In the genomic region with DNA sequence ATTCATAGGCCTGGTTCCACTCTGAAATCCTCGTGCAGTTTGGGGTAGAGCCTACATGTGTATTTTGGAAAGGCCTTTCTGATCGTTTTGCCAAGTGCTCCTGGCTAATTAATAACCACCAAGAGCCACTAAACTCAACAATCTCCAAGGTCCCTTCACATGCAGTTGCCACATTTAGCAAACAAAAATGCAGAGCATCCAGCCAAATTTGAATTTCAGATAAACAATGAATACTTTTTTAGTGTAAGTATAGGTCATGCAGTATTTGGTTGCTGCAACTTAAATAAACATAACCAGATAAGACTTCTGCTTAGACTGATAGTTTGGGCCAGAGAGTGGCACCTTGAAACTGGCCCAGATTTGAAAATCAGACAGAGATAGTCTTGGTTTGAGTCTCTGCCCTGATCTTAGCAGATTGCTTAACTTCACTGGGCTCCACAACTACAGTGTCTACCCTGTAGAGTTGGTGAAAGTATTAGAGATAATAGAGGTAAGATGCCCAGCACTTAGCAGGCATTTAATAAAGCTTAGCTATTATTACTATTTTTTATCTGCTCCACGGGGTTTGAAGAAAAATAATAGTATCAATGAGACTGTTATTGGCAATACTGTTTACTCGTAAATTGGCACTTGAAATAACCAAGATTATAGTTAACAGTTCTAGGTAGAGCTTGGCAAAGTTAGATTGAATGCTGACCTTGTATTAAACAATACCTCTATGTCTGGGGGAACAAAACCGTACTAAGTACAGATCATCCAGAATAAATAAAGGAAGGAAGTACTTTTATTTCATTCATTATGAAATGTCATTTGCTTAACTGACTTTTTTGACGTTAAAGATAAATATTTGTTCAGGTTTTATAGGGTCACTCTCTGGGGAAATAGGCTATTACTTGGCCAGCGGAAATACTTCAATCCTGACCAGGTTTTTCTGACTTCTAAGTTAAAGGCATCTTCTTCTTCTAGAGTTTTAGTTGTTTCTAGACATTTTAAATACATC, we compare ENCODE assay signal across 30 cellular contexts. TPM values are rescaled to one million over a fixed set of nuclear protein-coding genes. Genes with fewer than 3 reads are reported as not detected.
DNase-seq lines count a peak whose midpoint lies in the region; ATAC-seq, FAIRE-seq and TF ChIP-seq lines count a peak whose summit lies in the region.
"Had no signal": no experiment of that assay in that cellular context is flagged by ENCODE, and none has a peak within 500 bp of the region (broad histone marks: within the 10 kb centered on the region; RNA-seq: fewer than 3 reads in every experiment).

No MANE protein-coding gene starts in this region.

- H3K4me1 ChIP-seq in A549 (peaks cover 56% of the 10 kb centered on the region), endothelial cell of umbilical vein (ENCODE audit: control insufficient read depth, extremely low read depth, insufficient read depth, low read length) (peaks cover 9% of the 10 kb centered on the region), lung (ENCODE audit: control insufficient read depth in 2 of 2, insufficient read depth in 2 of 2, low read length in 2 of 2) (peaks cover 0 to 3% of the 10 kb centered on the region in 2 donors)
- H3K4me1 ChIP-seq: tibial artery had no signal

- no peaks in the 10 kb centered on the region for H3K36me3 ChIP-seq in endothelial cell of umbilical vein (ENCODE audit: control insufficient read depth in 2 of 2, extremely low read depth in 1 of 2, insufficient read depth in 2 of 2, low read length in 2 of 2)
- no peaks in the 10 kb centered on the region for H3K36me3 ChIP-seq in lung (ENCODE audit: control insufficient read depth in 2 of 2, insufficient read depth in 2 of 2, low read length in 2 of 2)
- H3K36me3 ChIP-seq: Peyer's patch, tibial artery, WERI-Rb-1 had no signal

- H3K9me3 ChIP-seq in A549, result no peaks in the 10 kb centered on the region
- no peaks in the 10 kb centered on the region for H3K9me3 ChIP-seq in endothelial cell of umbilical vein (replicated peaks; ENCODE audit: control insufficient read depth, insufficient read depth, low read length)
- H3K9me3 ChIP-seq in lung (ENCODE audit: control insufficient read depth in 2 of 2, insufficient read depth in 1 of 2, low read length in 1 of 2), result no peaks in the 10 kb centered on the region
- no peaks in the 10 kb centered on the region for H3K9me3 ChIP-seq in CD4-positive, alpha-beta T cell (ENCODE audit: control insufficient read depth, low read length)
- H3K9me3 ChIP-seq: Peyer's patch, tibial artery had no signal

- no TSS peak for BruUV-seq in endothelial cell of umbilical vein (replicated peaks; lab: Mats Ljungman, UMichigan)

- no peak overlapping the region for H3K9ac ChIP-seq in endothelial cell of umbilical vein (replicated peaks; ENCODE audit: extremely low read depth, insufficient read depth, low read length)

- H3K4me1 Mint-ChIP-seq in CD4-positive, alpha-beta T cell (ENCODE audit: low read depth), result no peaks in the 10 kb centered on the region
- H3K4me1 Mint-ChIP-seq: activated CD4-positive, alpha-beta T cell treated with anti-CD3 and anti-CD28 coated beads, Interleukin-2, amount 10 ng/mL, durations not matched to agents 24 days and 14 days; activated naive CD8-positive, alpha-beta T cell treated with anti-CD3 and anti-CD28 coated beads, Interleukin-2, amount 10 ng/mL, durations not matched to agents 7 days and 5 days; neural crest cell had no signal

- no peaks in the 10 kb centered on the region for H3K9me3 Mint-ChIP-seq in CD4-positive, alpha-beta T cell
- H3K9me3 Mint-ChIP-seq: activated CD4-positive, alpha-beta T cell treated with anti-CD3 and anti-CD28 coated beads, Interleukin-2, amount 10 ng/mL, durations not matched to agents 24 days and 14 days; activated naive CD8-positive, alpha-beta T cell treated with anti-CD3 and anti-CD28 coated beads, Interleukin-2, amount 10 ng/mL, durations not matched to agents 7 days and 5 days; activated T-cell treated with anti-CD3 and anti-CD28 coated beads, Interleukin-2, amount 50 U/mL, for 24 hours; central memory CD8-positive, alpha-beta T cell; neural crest cell had no signal

- TF ChIP-seq CTCF in A549 (IDR thresholded peaks at IDR 0.05) (no peak), LNCaP clone FGC (IDR thresholded peaks at IDR 0.05; ENCODE audit: control insufficient read depth, extremely low read depth, insufficient read depth) (no peak), endothelial cell of umbilical vein (IDR thresholded peaks at IDR 0.05; ENCODE audit: extremely low read depth in 1 of 2, insufficient read depth in 1 of 2, low read depth in 1 of 2, low read length in 2 of 2) (no peak), lung (IDR thresholded peaks at IDR 0.05; ENCODE audit: control extremely low read depth, extremely low read depth) (no peak)
- no peak for TF ChIP-seq CTCF in CD4-positive, alpha-beta T cell (IDR thresholded peaks at IDR 0.05)

- H3K27me3 ChIP-seq in endothelial cell of umbilical vein (ENCODE audit: control insufficient read depth in 2 of 2, insufficient read depth in 2 of 2, low read length in 2 of 2) (peaks cover 6 to 7% of the 10 kb centered on the region in 2 experiments), lung (ENCODE audit: control insufficient read depth, insufficient read depth) (no peaks in the 10 kb centered on the region)
- no peaks in the 10 kb centered on the region for H3K27me3 ChIP-seq in CD4-positive, alpha-beta T cell (ENCODE audit: control insufficient read depth, insufficient read depth, low read length)
- H3K27me3 ChIP-seq: Peyer's patch, tibial artery had no signal

- TF ChIP-seq POLR2A in A549 (IDR thresholded peaks at IDR 0.05; ENCODE audit: low read length), result no peak
- no peak for TF ChIP-seq POLR2A in endothelial cell of umbilical vein (IDR thresholded peaks at IDR 0.05; ENCODE audit: low read depth, low read length)

- TF ChIP-seq EP300 in A549 (IDR thresholded peaks at IDR 0.05), result peak; percentile 33 to 42; a peak in 3 of 5 replicates

- H3K4me3 ChIP-seq in A549 (no peak overlapping the region), LNCaP clone FGC (ENCODE audit: low read depth, low read length) (no peak overlapping the region), endothelial cell of umbilical vein (replicated peaks in 1 of 3; ENCODE audit: insufficient read depth in 1 of 3, low read depth in 1 of 3, low read length in 3 of 3) (no peak overlapping the region), lung (no peak overlapping the region)
- H3K4me3 ChIP-seq: GM12878, Peyer's patch, skin epidermis, tibial artery had no signal

- WGBS in A549 (ENCODE audit: missing lambda C conversion rate), result 12% methylated on average over 7 of the region's 7 CpGs
- 36 to 46% methylated on average over 7 of the region's 7 CpGs for WGBS in lung, 2 donors

- no peaks in the 10 kb centered on the region for H4K20me1 ChIP-seq in endothelial cell of umbilical vein (replicated peaks; ENCODE audit: control insufficient read depth, extremely low read depth, insufficient read depth, low read length)

- DNase-seq in A549 (ENCODE audit: low read depth in 1 of 2, low spot score in 1 of 2) (peak in 1 of 2 experiments; percentile 71), LNCaP clone FGC (ENCODE audit: low read depth) (peak; percentile 89), endothelial cell of umbilical vein (ENCODE audit: low read depth, low spot score) (peak; percentile 22), lung (ENCODE audit: low spot score) (peak; percentile 59), NCI-H1417 treated with DMSO at 0.1 percent for 48 hours (lab: John Stamatoyannopoulos, UW) (no peak), GM19239 (ENCODE audit: insufficient read length, low spot score) (no peak)
- no peak for DNase-seq in CD4-positive, alpha-beta T cell
- DNase-seq: activated CD4-positive, alpha-beta T cell treated with anti-CD3 and anti-CD28 coated beads, Interleukin-2, amount 10 ng/mL, durations not matched to agents 24 days and 14 days; activated gamma-delta T cell; activated naive CD8-positive, alpha-beta T cell treated with anti-CD3 and anti-CD28 coated beads, Interleukin-2, amount 10 ng/mL, durations not matched to agents 7 days and 5 days; activated T-cell treated with anti-CD3 and anti-CD28 coated beads, Interleukin-2, amount 50 U/mL, for 24 hours; COR-L47; dermis blood vessel endothelial cell; EL; GOT3; islet precursor cell; mammary epithelial cell; NCI-H1048; NCI-H187 treated with DMSO at 0.1 percent for 48 hours; NCI-H510A treated with DMSO at 0.1 percent for 48 hours; Peyer's patch; SHP77 treated with DMSO at 0.1 percent for 48 hours; stimulated activated CD8-positive, alpha-beta memory T cell treated with anti-CD3 and anti-CD28 coated beads, Interleukin-4, amount 100 ng/mL, for 48 hours; tibial artery; WERI-Rb-1 had no signal

- no peaks in the 10 kb centered on the region for H3K27me3 Mint-ChIP-seq in CD4-positive, alpha-beta T cell
- H3K27me3 Mint-ChIP-seq: activated T-cell treated with anti-CD3 and anti-CD28 coated beads, Interleukin-2, amount 50 U/mL, for 24 hours had no signal

- H3K27ac ChIP-seq in A549 (peak overlapping the region; percentile 57 to 64), endothelial cell of umbilical vein (ENCODE audit: insufficient read depth, low read depth, low read length) (no peak overlapping the region), lung (ENCODE audit: low read depth in 1 of 2, low read length in 1 of 2) (no peak overlapping the region)
- no peak overlapping the region for H3K27ac ChIP-seq in CD4-positive, alpha-beta T cell (ENCODE audit: low read depth, low read length)
- H3K27ac ChIP-seq: Peyer's patch, skin epidermis, tibial artery, WERI-Rb-1 had no signal

- H3K36me3 Mint-ChIP-seq in CD4-positive, alpha-beta T cell (ENCODE audit: low read depth), result no peaks in the 10 kb centered on the region
- H3K36me3 Mint-ChIP-seq: activated naive CD8-positive, alpha-beta T cell treated with anti-CD3 and anti-CD28 coated beads, Interleukin-2, amount 10 ng/mL, durations not matched to agents 7 days and 5 days had no signal

- FAIRE-seq in A549 (lab: Jason Lieb, UNC) (no peak), endothelial cell of umbilical vein (lab: Jason Lieb, UNC) (no peak), GM19239 (lab: Jason Lieb, UNC) (no peak)
- FAIRE-seq: GM12878 had no signal

- POLR2A ChIA-PET in A549 (lab: Yijun Ruan, JAX), result no interaction called here
- POLR2A ChIA-PET in endothelial cell of umbilical vein (lab: Charles Lee), result no interaction called here
- POLR2A ChIA-PET in CD4-positive, alpha-beta T cell (lab: Charles Lee), result no interaction called here

- H2AFZ ChIP-seq in endothelial cell of umbilical vein (ENCODE audit: low read depth, low read length), result no peak overlapping the region

- dilution Hi-C loops in endothelial cell of umbilical vein (cut with MboI; ENCODE audit: extremely low pct_ligation_motif_present, low sequenced_read_pairs), result no loop called here

- no peaks in the 10 kb centered on the region for H3K79me2 ChIP-seq in endothelial cell of umbilical vein (ENCODE audit: control insufficient read depth, insufficient read depth, low read length)

- no peak overlapping the region for H3K4me3 Mint-ChIP-seq in CD4-positive, alpha-beta T cell
- H3K4me3 Mint-ChIP-seq: activated CD4-positive, alpha-beta T cell treated with anti-CD3 and anti-CD28 coated beads, Interleukin-2, amount 10 ng/mL, durations not matched to agents 24 days and 14 days; activated naive CD8-positive, alpha-beta T cell treated with anti-CD3 and anti-CD28 coated beads, Interleukin-2, amount 10 ng/mL, durations not matched to agents 7 days and 5 days; activated T-cell treated with anti-CD3 and anti-CD28 coated beads, Interleukin-2, amount 50 U/mL, for 24 hours; central memory CD8-positive, alpha-beta T cell; neural crest cell had no signal

- H3K4me2 ChIP-seq in A549 (peak overlapping the region; percentile 73), endothelial cell of umbilical vein (ENCODE audit: insufficient read depth, low read length) (no peak overlapping the region)

- intact Hi-C loops in endothelial cell of umbilical vein (cut with micrococcal nuclease), result loop anchor here (1.0 kb wide), 1 partner anchor 19 kb away; no protein-coding TSS in a partner anchor
- intact Hi-C loops in CD4-positive, alpha-beta T cell (cut with DNase I, micrococcal nuclease), result no loop called here

- ATAC-seq in A549 (peak; percentile 76 to 83), lung (ENCODE audit: insufficient read depth, low FRiP score) (peak; percentile 70), GM21825 (IDR thresholded peaks at IDR 0.05; ENCODE audit: unreplicated experiment) (no peak)
- no peak for ATAC-seq in CD4-positive, alpha-beta T cell (ENCODE audit: poor library complexity)
- ATAC-seq: GM12878 had no signal

- CTCF ChIA-PET in A549 (lab: Yijun Ruan, JAX) (interaction anchor here (1.3 to 2.1 kb wide), 2 partner anchors 9 to 13 kb away, joined by 3 to 6 read pairs; no protein-coding TSS in a partner anchor), endothelial cell of umbilical vein (lab: Charles Lee) (interaction anchor here (2.8 kb wide), 1 partner anchor 14 kb away, joined by 7 read pairs; the partner anchor contains the start of gene KANK1)
- CTCF ChIA-PET in CD4-positive, alpha-beta T cell (lab: Charles Lee), result no interaction called here

- TF ChIP-seq RAD21 in A549 (conservative IDR thresholded peaks at IDR 0.05 in 1 of 2, IDR thresholded peaks at IDR 0.05 in 1 of 2), result peak in 1 of 2 experiments; percentile 10; a peak in 1 of 5 replicates

- H3K27ac Mint-ChIP-seq in CD4-positive, alpha-beta T cell, result no peak overlapping the region
- H3K27ac Mint-ChIP-seq: activated CD4-positive, alpha-beta T cell treated with anti-CD3 and anti-CD28 coated beads, Interleukin-2, amount 10 ng/mL, durations not matched to agents 24 days and 14 days; activated naive CD8-positive, alpha-beta T cell treated with anti-CD3 and anti-CD28 coated beads, Interleukin-2, amount 10 ng/mL, durations not matched to agents 7 days and 5 days; activated T-cell treated with anti-CD3 and anti-CD28 coated beads, Interleukin-2, amount 50 U/mL, for 24 hours had no signal

- H3K9me1 ChIP-seq in endothelial cell of umbilical vein (replicated peaks; ENCODE audit: control insufficient read depth, extremely low read depth, insufficient read depth, low read length), result no peaks in the 10 kb centered on the region

RNA-seq across cellular contexts. Expression of gene KANK1, which starts 15.0 kb away (rescaled TPM):
- 21.2 and 24.2 TPM in 2 replicates for polyA plus RNA-seq in A549 (2011; rRNA removed)
- polyA plus RNA-seq in A549 (2012; cell fraction: cytosol; rRNA removed), result 11.9 and 12.5 TPM in 2 replicates
- polyA plus RNA-seq in A549 (2012; cell fraction: nucleus; rRNA removed), result 27.3 and 29.7 TPM in 2 replicates
- 12.0 to 14.9 TPM (median 14.7 TPM) in 3 replicates for polyA plus RNA-seq in A549 (2017; fragmentation: RNase III; extraction: RNeasy Plus Mini Kit Qiagen cat#74134 plus additional on column Dnase treatment)
- polyA minus RNA-seq in A549 (2011; rRNA and poly(A)+ RNA removed), result 38.2 and 52.2 TPM in 2 replicates
- total RNA-seq in endothelial cell of umbilical vein, result 41.3 and 44.2 TPM in 2 replicates
- polyA plus RNA-seq in endothelial cell of umbilical vein, result 46.2 and 46.7 TPM in 2 replicates
- 38.2 and 39.2 TPM in 2 replicates for polyA plus RNA-seq in endothelial cell of umbilical vein (2011; cell fraction: cytosol; rRNA removed)
- polyA plus RNA-seq in endothelial cell of umbilical vein (2011; cell fraction: nucleus; rRNA removed), result 86.2 and 100 TPM in 2 replicates
- polyA plus RNA-seq in endothelial cell of umbilical vein (2012), result 33.4 and 33.6 TPM in 2 replicates
- polyA minus RNA-seq in endothelial cell of umbilical vein, result 101 and 102 TPM in 2 replicates
- 4.1 TPM for polyA minus RNA-seq in endothelial cell of umbilical vein (2011; cell fraction: cytosol; rRNA and poly(A)+ RNA removed)
- 54.7 and 69.3 TPM in 2 replicates for polyA minus RNA-seq in endothelial cell of umbilical vein (2011; cell fraction: nucleus; rRNA and poly(A)+ RNA removed)
- 10 to 100 TPM; 30.2 to 30.3 TPM for total RNA-seq in lung
- 10 to 100 TPM; 15.8 to 23.7 TPM for polyA plus RNA-seq in lung
- 1 to 10 TPM; 2.3 to 3.0 TPM for total RNA-seq in CD4-positive, alpha-beta T cell

Comparison
In these comparisons a context has a peak if more than half of its experiments do, and no peak if none do; other contexts are left out.
1. ATAC-seq: peak in A549 (2 of 2) and lung (single experiment); none in CD4-positive, alpha-beta T cell (single experiment) and GM21825 (single experiment).
2. DNase-seq: peak in LNCaP clone FGC (single experiment), endothelial cell of umbilical vein (single experiment) and lung (single experiment); none in NCI-H1417 treated with DMSO at 0.1 percent for 48 hours (single experiment), GM19239 (single experiment) and CD4-positive, alpha-beta T cell (0 of 10).
3. H3K27ac ChIP-seq: peak in A549 (2 of 2); none in endothelial cell of umbilical vein (single experiment), lung (0 of 2) and CD4-positive, alpha-beta T cell (single experiment).
4. RNA of gene KANK1, which starts 15.0 kb away (total RNA-seq): 41.3 to 44.2 TPM in endothelial cell of umbilical vein and 30.2 to 30.3 TPM in lung; 2.3 to 3.0 TPM in CD4-positive, alpha-beta T cell; every median in the first group is over 4 times any median in the second.